In the genomic region with DNA sequence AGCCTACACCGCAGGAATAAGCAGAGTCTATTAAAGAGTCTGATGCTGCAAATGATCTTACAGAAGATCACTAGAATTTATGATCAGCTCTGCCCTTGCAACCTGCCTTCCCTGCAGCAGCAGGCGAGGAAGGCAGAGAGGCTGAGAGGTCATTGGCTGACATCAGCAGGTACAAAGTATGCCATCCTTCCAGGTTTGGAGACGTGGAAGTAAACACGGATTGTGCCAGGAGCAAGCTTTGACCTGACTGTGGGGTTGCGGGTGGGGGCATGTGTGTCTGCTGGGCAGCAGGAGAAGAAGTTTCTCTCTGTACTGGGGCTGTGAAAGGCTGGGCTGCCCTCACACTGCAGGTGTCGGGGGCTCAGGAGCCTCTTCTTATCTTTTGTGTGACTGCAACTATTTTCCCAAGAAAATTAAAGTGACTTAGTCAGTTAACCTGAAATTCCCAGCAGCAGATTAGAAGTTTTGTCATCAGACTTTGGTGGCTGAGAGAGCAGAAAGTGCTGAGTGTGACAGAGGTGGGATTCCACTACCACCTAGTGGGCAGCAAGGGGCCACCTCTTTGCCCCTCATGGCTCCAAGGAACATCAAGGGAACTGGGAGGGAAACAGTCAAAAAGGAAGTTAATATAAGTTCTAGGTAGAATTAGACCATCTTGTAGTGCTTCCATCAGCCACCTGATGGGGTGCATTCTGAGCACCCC, we compare ENCODE assay signal across 11 cellular contexts.
DNase-seq lines count a peak whose midpoint lies in the region; ATAC-seq and TF ChIP-seq lines count a peak whose summit lies in the region.
"Had no signal": no experiment of that assay in that cellular context is flagged by ENCODE, and none has a peak within 500 bp of the region (broad histone marks: within the 10 kb centered on the region; RNA-seq: fewer than 3 reads in every experiment).

No MANE protein-coding gene starts in this region.

- CTCF ChIA-PET in AG04449 (lab: Yijun Ruan, JAX): interaction anchor here (0.6 to 9.9 kb wide), 13 partner anchors 8 to 255 kb away, joined by 3 to 143 read pairs (median 3); no protein-coding TSS in a partner anchor

- no peak for DNase-seq in AG04449 (ENCODE audit: low read depth, low spot score)
- peak; percentile 53 for DNase-seq in NCI-H69 (lab: John Stamatoyannopoulos, UW)
- peak; percentile 48 for DNase-seq in fibroblast of pulmonary artery (ENCODE audit: low read depth)
- no peak for DNase-seq in immature natural killer cell
- DNase-seq: GDM1, Kasumi-1, kidney glomerular epithelial cell had no signal

- H3K4me1 Mint-ChIP-seq in immature natural killer cell: no peaks in the 10 kb centered on the region

- POLR2A ChIA-PET in AG04449 (lab: Yijun Ruan, JAX): no interaction called here

- H3K4me3 Mint-ChIP-seq in immature natural killer cell: no peak overlapping the region

- TF ChIP-seq CTCF in AG04449 (IDR thresholded peaks at IDR 0.05; ENCODE audit: insufficient read depth, low read length, missing control alignments) (peak; percentile 52), fibroblast of pulmonary artery (IDR thresholded peaks at IDR 0.05; ENCODE audit: low read length, missing control alignments) (peak; percentile 48)

- peak; percentile 31 for ATAC-seq in GM18511 (IDR thresholded peaks at IDR 0.05; ENCODE audit: unreplicated experiment)
- no peak for ATAC-seq in GM18517 (IDR thresholded peaks at IDR 0.05; ENCODE audit: unreplicated experiment)
- ATAC-seq in HG02759 (IDR thresholded peaks at IDR 0.05; ENCODE audit: unreplicated experiment): no peak
- ATAC-seq in HG03025 (IDR thresholded peaks at IDR 0.05; ENCODE audit: low FRiP score, unreplicated experiment): no peak

- no peak overlapping the region for H3K4me3 ChIP-seq in AG04449 (ENCODE audit: low read depth, low read length)
- no peak overlapping the region for H3K4me3 ChIP-seq in fibroblast of pulmonary artery (replicated peaks; ENCODE audit: low read depth, low read length)

- peaks cover 3 to 4% (median 3%) of the 10 kb centered on the region in 3 donors for H3K27me3 Mint-ChIP-seq in immature natural killer cell (ENCODE audit: low read depth in 3 of 3)

- no peaks in the 10 kb centered on the region for H3K9me3 Mint-ChIP-seq in immature natural killer cell

- H3K36me3 Mint-ChIP-seq in immature natural killer cell: no peaks in the 10 kb centered on the region

- H3K27ac Mint-ChIP-seq in immature natural killer cell: no peak overlapping the region

Comparison
In these comparisons a context has a peak if more than half of its experiments do, and no peak if none do; other contexts are left out.
1. DNase-seq: peak in NCI-H69 (single experiment) and fibroblast of pulmonary artery (single experiment); none in AG04449 (single experiment) and immature natural killer cell (0 of 3).